In genomic region chr15:68487087-68487843, GRCh38 we compare ENCODE assay signal across 15 cellular contexts. TPM values are rescaled to one million over a fixed set of nuclear protein-coding genes. Genes with fewer than 3 reads are reported as not detected.
A peak's percentile ranks its signal among the peaks of the same experiment; 100 is the strongest.
DNase-seq lines count a peak whose midpoint lies in the region; ATAC-seq, FAIRE-seq and TF ChIP-seq lines count a peak whose summit lies in the region.
"Had no signal": no experiment of that assay in that cellular context is flagged by ENCODE, and none has a peak within 500 bp of the region (broad histone marks: within the 10 kb centered on the region; RNA-seq: fewer than 3 reads in every experiment).

No MANE protein-coding gene starts in this region.

- peak overlapping the region; percentile 37 for H3K27ac ChIP-seq in subcutaneous abdominal adipose tissue (ENCODE audit: low read depth, low read length)
- H3K27ac ChIP-seq: HL-60 had no signal

- no peak for TF ChIP-seq POLR2A in GM12892 (IDR thresholded peaks at IDR 0.05; ENCODE audit: low read depth, low read length)

- H3K4me1 ChIP-seq in subcutaneous abdominal adipose tissue (ENCODE audit: control insufficient read depth in 5 of 5, insufficient read depth in 5 of 5, low read length in 5 of 5), result peaks cover 8 to 42% (median 32%) of the 10 kb centered on the region in 5 donors

- no peak overlapping the region for H3K9ac ChIP-seq in subcutaneous abdominal adipose tissue (ENCODE audit: low read length in 5 of 5)

- ATAC-seq in HG03025 (IDR thresholded peaks at IDR 0.05; ENCODE audit: low FRiP score, unreplicated experiment), result no peak
- ATAC-seq: activated CD8-positive, alpha-beta T cell treated with anti-CD3 and anti-CD28 coated beads, Interleukin-2, amount 10 ng/mL, durations not matched to agents 7 days and 5 days; T-cell had no signal

- H3K27me3 ChIP-seq in bronchial epithelial cell (ENCODE audit: control insufficient read depth, insufficient read depth, low read length), result peaks cover 5% of the 10 kb centered on the region
- H3K27me3 ChIP-seq in subcutaneous abdominal adipose tissue (ENCODE audit: control insufficient read depth in 5 of 5, insufficient read depth in 4 of 5, low read length in 5 of 5), result no peaks in the 10 kb centered on the region
- H3K27me3 ChIP-seq in H7 (ENCODE audit: control insufficient read depth, insufficient read depth, low read length), result no peaks in the 10 kb centered on the region

- H3K4me3 ChIP-seq in bronchial epithelial cell (ENCODE audit: low read depth, low read length), result no peak overlapping the region
- H3K4me3 ChIP-seq in subcutaneous abdominal adipose tissue (ENCODE audit: low read depth in 1 of 5, low read length in 5 of 5), result no peak overlapping the region
- H3K4me3 ChIP-seq in H7 (ENCODE audit: insufficient read depth, low read depth, low read length), result no peak overlapping the region

- DNase-seq in GM04504 (ENCODE audit: low read depth), result peak; percentile 69
- peak; percentile 67 for DNase-seq in bronchial epithelial cell (ENCODE audit: low read depth)
- DNase-seq in hepatic stellate cell (ENCODE audit: low spot score), result peak; percentile 57
- no peak for DNase-seq in GM12892 (ENCODE audit: insufficient read length)
- DNase-seq in H7, result no peak
- DNase-seq in hippocampal formation (lab: John Stamatoyannopoulos, UW), result no peak
- DNase-seq: activated CD8-positive, alpha-beta T cell treated with anti-CD3 and anti-CD28 coated beads, Interleukin-2, amount 10 ng/mL, durations not matched to agents 7 days and 5 days; activated naive CD4-positive, alpha-beta T cell treated with anti-CD3 and anti-CD28 coated beads for 36 hours; CD4-positive, alpha-beta T cell; MM.1S; occipital lobe; T-cell had no signal

- no peaks in the 10 kb centered on the region for H3K9me3 ChIP-seq in subcutaneous abdominal adipose tissue (ENCODE audit: control insufficient read depth in 5 of 5, low read length in 5 of 5)

- no peak for TF ChIP-seq CTCF in bronchial epithelial cell (IDR thresholded peaks at IDR 0.05; ENCODE audit: insufficient read depth, low read length, severe bottlenecking)

- H3K36me3 ChIP-seq in bronchial epithelial cell (ENCODE audit: control insufficient read depth, insufficient read depth, low read length), result no peaks in the 10 kb centered on the region
- H3K36me3 ChIP-seq in subcutaneous abdominal adipose tissue (ENCODE audit: control insufficient read depth in 5 of 5, insufficient read depth in 5 of 5, low read length in 5 of 5), result no peaks in the 10 kb centered on the region
- no peaks in the 10 kb centered on the region for H3K36me3 ChIP-seq in H7 (replicated peaks; ENCODE audit: control insufficient read depth, insufficient read depth, low read length)

- FAIRE-seq in bronchial epithelial cell (lab: Jason Lieb, UNC) (peak; percentile 82), GM12892 (lab: Jason Lieb, UNC) (no peak)

RNA-seq across cellular contexts. Expression of gene ITGA11, which starts 55.3 kb away (rescaled TPM):
- 0.53 TPM in 1 of 2 replicates, not detected in the other for total RNA-seq in bronchial epithelial cell
- polyA plus RNA-seq in GM12892 (2012; ENCODE audit: missing spikeins), result 0.36 TPM
- 0.03 and 0.07 TPM in 2 replicates for total RNA-seq in H7 (2014; rRNA removed; shearing (Covaris generic))

Comparison
In these comparisons a context has a peak if more than half of its experiments do, and no peak if none do; other contexts are left out.
1. DNase-seq: peak in GM04504 (single experiment), bronchial epithelial cell (single experiment) and hepatic stellate cell (single experiment); none in GM12892 (single experiment), H7 (single experiment) and hippocampal formation (0 of 2).